ENCODE assay signal across 8 cellular contexts in genomic region chr5:134647750-134648424, GRCh38. TPM values are rescaled to one million over a fixed set of nuclear protein-coding genes. Genes with fewer than 3 reads are reported as not detected.
A peak's percentile ranks its signal among the peaks of the same experiment; 100 is the strongest.
DNase-seq lines count a peak whose midpoint lies in the region; ATAC-seq lines count a peak whose summit lies in the region.

No MANE protein-coding gene starts in this region.

- H3K9ac ChIP-seq in mesendoderm (ENCODE audit: low read length) (peak overlapping the region; percentile 99), subcutaneous abdominal adipose tissue (ENCODE audit: low read length in 5 of 5) (peak overlapping the region; percentile 98 to 100 (median 100))

- H3K4me1 ChIP-seq in mesendoderm (ENCODE audit: control insufficient read depth, low read depth, low read length): no peaks in the 10 kb centered on the region
- H3K4me1 ChIP-seq in subcutaneous abdominal adipose tissue (ENCODE audit: control insufficient read depth in 5 of 5, insufficient read depth in 5 of 5, low read length in 5 of 5): peaks cover 3 to 25% (median 18%) of the 10 kb centered on the region in 5 donors

- peaks cover 6% of the 10 kb centered on the region for H3K79me1 ChIP-seq in mesendoderm (ENCODE audit: low read length)

- H3K36me3 Mint-ChIP-seq in T-helper 1 cell treated with Interleukin-12 subunit alpha and Interleukin-12 subunit beta and Interleukin-4 antibody, amounts not matched to agents 30 μg/mL and 1 μg/mL, for 36 hours (ENCODE audit: low read depth): peaks cover 6% of the 10 kb centered on the region

- no CpG with 5 or more reads among the region's 15 CpGs for WGBS in mesendoderm (ENCODE audit: extremely low coverage, insufficient coverage, low lambda C conversion rate)

- H3K23ac ChIP-seq in mesendoderm (ENCODE audit: low read length): no peak overlapping the region

- no peak overlapping the region for H2BK15ac ChIP-seq in mesendoderm (replicated peaks; ENCODE audit: low read depth)

- H3K79me2 ChIP-seq in mesendoderm (ENCODE audit: control insufficient read depth, insufficient read depth, low read length): peaks cover 29% of the 10 kb centered on the region

- H2AK5ac ChIP-seq in mesendoderm (ENCODE audit: low read length): peak overlapping the region; percentile 86

- peak overlapping the region; percentile 14 for H2BK120ac ChIP-seq in mesendoderm (ENCODE audit: low read depth, low read length)

- peak overlapping the region; percentile 84 for H3K27ac ChIP-seq in mesendoderm (ENCODE audit: low read depth, low read length)
- H3K27ac ChIP-seq in subcutaneous abdominal adipose tissue (ENCODE audit: low read depth, low read length): peak overlapping the region; percentile 99

- peak overlapping the region; percentile 95 for H3K4me2 ChIP-seq in mesendoderm (ENCODE audit: low read length)

- H3K4me3 ChIP-seq in mesendoderm (ENCODE audit: low read length): peak overlapping the region; percentile 91
- peak overlapping the region; percentile 74 to 99 (median 97) for H3K4me3 ChIP-seq in subcutaneous abdominal adipose tissue (ENCODE audit: low read depth in 1 of 5, low read length in 5 of 5)

- peak overlapping the region; percentile 39 for H4K8ac ChIP-seq in mesendoderm (ENCODE audit: low read depth, low read length)

- H3K27me3 ChIP-seq in mesendoderm (ENCODE audit: insufficient read depth, low read length, poor library complexity) (no peaks in the 10 kb centered on the region), subcutaneous abdominal adipose tissue (ENCODE audit: control insufficient read depth in 5 of 5, insufficient read depth in 4 of 5, low read length in 5 of 5) (no peaks in the 10 kb centered on the region)

- no peaks in the 10 kb centered on the region for H3K9me3 ChIP-seq in subcutaneous abdominal adipose tissue (ENCODE audit: control insufficient read depth in 5 of 5, low read length in 5 of 5)

- H4K5ac ChIP-seq in mesendoderm (ENCODE audit: low read length): no peak overlapping the region

- peak overlapping the region; percentile 89 for H3K4me3 Mint-ChIP-seq in T-helper 1 cell treated with Interleukin-12 subunit alpha and Interleukin-12 subunit beta and Interleukin-4 antibody, amounts not matched to agents 30 μg/mL and 1 μg/mL, for 36 hours

- ATAC-seq in GM19395 (IDR thresholded peaks at IDR 0.05; ENCODE audit: unreplicated experiment): peak; percentile 45
- ATAC-seq in HG03442 (IDR thresholded peaks at IDR 0.05; ENCODE audit: unreplicated experiment): peak; percentile 13

- H3K4ac ChIP-seq in mesendoderm (ENCODE audit: low read depth, low read length): no peak overlapping the region

- H3K4me1 Mint-ChIP-seq in T-helper 1 cell treated with Interleukin-12 subunit alpha and Interleukin-12 subunit beta and Interleukin-4 antibody, amounts not matched to agents 30 μg/mL and 1 μg/mL, for 36 hours (ENCODE audit: low read depth): peaks cover 19% of the 10 kb centered on the region

- H2BK5ac ChIP-seq in mesendoderm (ENCODE audit: low read length): peak overlapping the region; percentile 80

- H3K9me3 Mint-ChIP-seq in T-helper 1 cell treated with Interleukin-12 subunit alpha and Interleukin-12 subunit beta and Interleukin-4 antibody, amounts not matched to agents 30 μg/mL and 1 μg/mL, for 36 hours: no peaks in the 10 kb centered on the region

- H3K18ac ChIP-seq in mesendoderm (ENCODE audit: low read length): no peak overlapping the region

- peak overlapping the region; percentile 98 for H3K27ac Mint-ChIP-seq in T-helper 1 cell treated with Interleukin-12 subunit alpha and Interleukin-12 subunit beta and Interleukin-4 antibody, amounts not matched to agents 30 μg/mL and 1 μg/mL, for 36 hours

- DNase-seq in CD1c-positive myeloid dendritic cell (ENCODE audit: extremely low spot score) (peak; percentile 86), mesendoderm (peak; percentile 78), T1000 (lab: John Stamatoyannopoulos, UW) (no peak)
- DNase-seq in effector CD4-positive, alpha-beta T cell: peak; percentile 5

- peak overlapping the region; percentile 99 for H3K56ac ChIP-seq in mesendoderm (ENCODE audit: low read length)

- H3K36me3 ChIP-seq in mesendoderm (ENCODE audit: control insufficient read depth, insufficient read depth, low read length): no peaks in the 10 kb centered on the region
- H3K36me3 ChIP-seq in subcutaneous abdominal adipose tissue (ENCODE audit: control insufficient read depth in 5 of 5, insufficient read depth in 5 of 5, low read length in 5 of 5): no peaks in the 10 kb centered on the region

- no peaks in the 10 kb centered on the region for H3K27me3 Mint-ChIP-seq in T-helper 1 cell treated with Interleukin-12 subunit alpha and Interleukin-12 subunit beta and Interleukin-4 antibody, amounts not matched to agents 30 μg/mL and 1 μg/mL, for 36 hours (ENCODE audit: low read depth)

RNA-seq across cellular contexts. Expression of gene SEC24A, which starts 0.7 kb away (rescaled TPM):
- 22.8 TPM for polyA plus RNA-seq in mesendoderm (2013, experiment 1 of 2)
- polyA plus RNA-seq in mesendoderm (2013, experiment 2 of 2): 23.5 TPM

RNA-seq across cellular contexts. Expression of gene SAR1B, which starts 15.3 kb away (rescaled TPM):
- polyA plus RNA-seq in mesendoderm (2013, experiment 1 of 2): 15.2 TPM
- 16.3 TPM for polyA plus RNA-seq in mesendoderm (2013, experiment 2 of 2)
